Comparison of ENCODE assay signal across 26 cellular contexts in genomic region chr18:78624646-78625279, GRCh38.
DNase-seq lines count a peak whose midpoint lies in the region; ATAC-seq and TF ChIP-seq lines count a peak whose summit lies in the region.
"Had no signal": no experiment of that assay in that cellular context is flagged by ENCODE, and none has a peak within 500 bp of the region (broad histone marks: within the 10 kb centered on the region; RNA-seq: fewer than 3 reads in every experiment).

No MANE protein-coding gene starts in this region.

- H3K4me3 ChIP-seq in osteoblast (ENCODE audit: insufficient read depth, low read length) (no peak overlapping the region), aorta (ENCODE audit: low read length in 2 of 2) (no peak overlapping the region)
- H3K4me3 ChIP-seq: GM23338, K562, Peyer's patch had no signal

- H3K79me2 ChIP-seq in osteoblast (ENCODE audit: insufficient read depth, low read length) = no peaks in the 10 kb centered on the region

- no peaks in the 10 kb centered on the region for H4K20me1 ChIP-seq in osteoblast (ENCODE audit: insufficient read depth, low read length)

- H3K27ac ChIP-seq in osteoblast (ENCODE audit: low read depth, low read length) = no peak overlapping the region
- no peak overlapping the region for H3K27ac ChIP-seq in aorta (ENCODE audit: low read depth in 1 of 2, low read length in 2 of 2)
- H3K27ac ChIP-seq: 22Rv1, HL-60, Peyer's patch had no signal

- CTCF ChIA-PET in activated naive CD4-positive, alpha-beta T cell treated with anti-CD3 and anti-CD28 coated beads, Interleukin-2, amount 10 ng/mL, durations not matched to agents 7 days and 5 days (lab: Charles Lee) = no interaction called here

- H3K27ac Mint-ChIP-seq in activated T-cell treated with anti-CD3 and anti-CD28 coated beads, Interleukin-2, amount 50 U/mL, for 24 hours = no peak overlapping the region
- no peak overlapping the region for H3K27ac Mint-ChIP-seq in activated naive CD4-positive, alpha-beta T cell treated with anti-CD3 and anti-CD28 coated beads, Interleukin-2, amount 10 ng/mL, durations not matched to agents 7 days and 5 days
- H3K27ac Mint-ChIP-seq: CD8-positive, alpha-beta T cell; GM23338 had no signal

- ATAC-seq in left lobe of liver (no peak), aorta (ENCODE audit: low FRiP score) (peak; percentile 7), GM18870 (IDR thresholded peaks at IDR 0.05; ENCODE audit: unreplicated experiment) (no peak)
- ATAC-seq: CD8-positive, alpha-beta T cell; GM23338; HepG2; K562 had no signal

- H3K27me3 Mint-ChIP-seq in activated T-cell treated with anti-CD3 and anti-CD28 coated beads, Interleukin-2, amount 50 U/mL, for 24 hours = peaks cover 10% of the 10 kb centered on the region
- peaks cover 6% of the 10 kb centered on the region for H3K27me3 Mint-ChIP-seq in activated naive CD4-positive, alpha-beta T cell treated with anti-CD3 and anti-CD28 coated beads, Interleukin-2, amount 10 ng/mL, durations not matched to agents 7 days and 5 days

- H3K4me1 ChIP-seq in osteoblast (ENCODE audit: insufficient read depth, low read length) (no peaks in the 10 kb centered on the region), aorta (ENCODE audit: control insufficient read depth in 1 of 2, insufficient read depth in 2 of 2, low read length in 2 of 2) (no peaks in the 10 kb centered on the region)
- H3K4me1 ChIP-seq: Peyer's patch had no signal

- H3K36me3 Mint-ChIP-seq in activated T-cell treated with anti-CD3 and anti-CD28 coated beads, Interleukin-2, amount 50 U/mL, for 24 hours (ENCODE audit: low read depth) = no peaks in the 10 kb centered on the region
- no peaks in the 10 kb centered on the region for H3K36me3 Mint-ChIP-seq in activated naive CD4-positive, alpha-beta T cell treated with anti-CD3 and anti-CD28 coated beads, Interleukin-2, amount 10 ng/mL, durations not matched to agents 7 days and 5 days
- H3K36me3 Mint-ChIP-seq: CD8-positive, alpha-beta T cell had no signal

- H3K9me3 ChIP-seq in osteoblast (ENCODE audit: low read depth, low read length) (no peaks in the 10 kb centered on the region), aorta (ENCODE audit: control insufficient read depth, low read length) (peaks cover 2% of the 10 kb centered on the region)
- H3K9me3 ChIP-seq: Peyer's patch had no signal

- H3K27me3 ChIP-seq in osteoblast (ENCODE audit: insufficient read depth, low read length) (no peaks in the 10 kb centered on the region), aorta (ENCODE audit: control insufficient read depth in 1 of 2, insufficient read depth in 2 of 2, low read length in 1 of 2) (peaks cover 0 to 1% of the 10 kb centered on the region in 2 donors)
- H3K27me3 ChIP-seq: Peyer's patch had no signal

- H3K4me3 Mint-ChIP-seq in activated T-cell treated with anti-CD3 and anti-CD28 coated beads, Interleukin-2, amount 50 U/mL, for 24 hours = no peak overlapping the region
- no peak overlapping the region for H3K4me3 Mint-ChIP-seq in activated naive CD4-positive, alpha-beta T cell treated with anti-CD3 and anti-CD28 coated beads, Interleukin-2, amount 10 ng/mL, durations not matched to agents 7 days and 5 days
- H3K4me3 Mint-ChIP-seq: CD8-positive, alpha-beta T cell; GM23338 had no signal

- intact Hi-C loops in aorta (cut with DNase I) = no loop called here

- DNase-seq in activated T-cell treated with anti-CD3 and anti-CD28 coated beads, Interleukin-2, amount 50 U/mL, for 24 hours = peak; percentile 21
- no peak for DNase-seq in activated T-cell treated with anti-CD3 and anti-CD28 coated beads, Interleukin-2, amount 50 U/mL, for 48 hours
- peak; percentile 19 for DNase-seq in left lobe of liver (ENCODE audit: low spot score)
- peak; percentile 47 for DNase-seq in osteoblast (ENCODE audit: insufficient read length, low spot score, missing footprints)
- peak in 1 of 2 donors; percentile 59 for DNase-seq in aorta
- DNase-seq in NCI-H69 (lab: John Stamatoyannopoulos, UW) = no peak
- DNase-seq in activated naive CD4-positive, alpha-beta T cell treated with anti-CD3 and anti-CD28 coated beads, Interleukin-2, amount 10 ng/mL, durations not matched to agents 7 days and 5 days = no peak
- DNase-seq: ACHN; C1 segment of cervical spinal cord; CD8-positive, alpha-beta T cell; HCEC 1CT; MM.1S; NCI-H1092; NCI-H1436 treated with DMSO at 0.1 percent for 48 hours; NCI-H2029; NCI-H2227 treated with DMSO at 0.1 percent for 48 hours; NCI-H510A treated with DMSO at 0.1 percent for 48 hours; NCI-H774; NK-92 treated with Interleukin-12 subunit alpha and Interleukin-12 subunit beta, amount 100 ng/mL, for 24 hours had no signal

- H3K4me2 ChIP-seq in osteoblast (ENCODE audit: insufficient read depth, low read length) = no peak overlapping the region
- H3K4me2 ChIP-seq: GM23338 had no signal

- H3K36me3 ChIP-seq in osteoblast (ENCODE audit: insufficient read depth, low read length) (no peaks in the 10 kb centered on the region), aorta (ENCODE audit: control insufficient read depth in 1 of 2, insufficient read depth in 2 of 2, low read length in 1 of 2) (no peaks in the 10 kb centered on the region)
- H3K36me3 ChIP-seq: Peyer's patch had no signal

- peaks cover 9% of the 10 kb centered on the region for H3K4me1 Mint-ChIP-seq in activated T-cell treated with anti-CD3 and anti-CD28 coated beads, Interleukin-2, amount 50 U/mL, for 24 hours (ENCODE audit: low read depth)
- no peaks in the 10 kb centered on the region for H3K4me1 Mint-ChIP-seq in activated naive CD4-positive, alpha-beta T cell treated with anti-CD3 and anti-CD28 coated beads, Interleukin-2, amount 10 ng/mL, durations not matched to agents 7 days and 5 days
- H3K4me1 Mint-ChIP-seq: GM23338 had no signal

- no peak for TF ChIP-seq CTCF in osteoblast (IDR thresholded peaks at IDR 0.05; ENCODE audit: extremely low read depth, low read depth, low read length)

- H3K9me3 Mint-ChIP-seq in activated T-cell treated with anti-CD3 and anti-CD28 coated beads, Interleukin-2, amount 50 U/mL, for 24 hours = no peaks in the 10 kb centered on the region
- peaks cover 6% of the 10 kb centered on the region for H3K9me3 Mint-ChIP-seq in activated naive CD4-positive, alpha-beta T cell treated with anti-CD3 and anti-CD28 coated beads, Interleukin-2, amount 10 ng/mL, durations not matched to agents 7 days and 5 days
- H3K9me3 Mint-ChIP-seq: CD8-positive, alpha-beta T cell had no signal

- WGBS in aorta, 2 donors = 55 to 73% methylated on average over 16 of the region's 16 CpGs

- no peak overlapping the region for H2AFZ ChIP-seq in osteoblast (ENCODE audit: low read length)
- H2AFZ ChIP-seq: GM23338 had no signal

Comparison
In these comparisons a context has a peak if more than half of its experiments do, and no peak if none do; other contexts are left out.
1. DNase-seq: peak in activated T-cell treated with anti-CD3 and anti-CD28 coated beads, Interleukin-2, amount 50 U/mL, for 24 hours (single experiment), left lobe of liver (single experiment) and osteoblast (single experiment); none in activated T-cell treated with anti-CD3 and anti-CD28 coated beads, Interleukin-2, amount 50 U/mL, for 48 hours (0 of 2), NCI-H69 (single experiment) and activated naive CD4-positive, alpha-beta T cell treated with anti-CD3 and anti-CD28 coated beads, Interleukin-2, amount 10 ng/mL, durations not matched to agents 7 days and 5 days (single experiment).